Comparison of ENCODE assay signal across 25 cellular contexts in the genomic region with DNA sequence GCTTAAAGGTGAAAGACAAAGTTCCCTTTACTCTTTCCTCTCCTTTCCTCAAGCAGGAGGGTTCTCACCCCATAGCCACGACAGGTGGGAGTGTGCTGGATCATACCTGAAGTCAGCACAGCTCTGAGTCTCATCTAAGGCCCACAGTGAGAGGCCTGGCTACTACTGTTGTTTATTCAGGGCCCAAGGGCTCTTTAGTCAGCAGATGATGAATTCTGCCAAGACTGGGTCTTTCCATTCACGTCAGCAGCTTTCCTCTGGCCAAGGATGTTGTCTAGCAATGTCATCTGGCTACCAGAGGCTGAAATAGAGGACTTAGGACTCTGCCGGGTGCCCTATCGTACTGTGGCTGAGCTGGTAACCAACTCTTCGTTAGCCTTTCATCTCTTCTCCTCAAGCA.
DNase-seq lines count a peak whose midpoint lies in the region; FAIRE-seq and TF ChIP-seq lines count a peak whose summit lies in the region.
"Had no signal": no experiment of that assay in that cellular context is flagged by ENCODE, and none has a peak within 500 bp of the region (broad histone marks: within the 10 kb centered on the region; RNA-seq: fewer than 3 reads in every experiment).

No MANE protein-coding gene starts in this region.

- no peak overlapping the region for H3K4ac ChIP-seq in neuronal stem cell (ENCODE audit: low read length)

- no peaks in the 10 kb centered on the region for H3K9me3 ChIP-seq in fibroblast of lung (ENCODE audit: control insufficient read depth, insufficient read depth, low read depth, low read length)
- H3K9me3 ChIP-seq in neuronal stem cell (replicated peaks in 1 of 2; ENCODE audit: control insufficient read depth in 2 of 2, insufficient read depth in 1 of 2, low read depth in 1 of 2, low read length in 2 of 2): no peaks in the 10 kb centered on the region
- H3K9me3 ChIP-seq: gastroesophageal sphincter, prostate gland, SJCRH30 had no signal

- H3K36me3 ChIP-seq in fibroblast of lung (ENCODE audit: control insufficient read depth, insufficient read depth, low read length) (no peaks in the 10 kb centered on the region), neuronal stem cell (replicated peaks in 1 of 2; ENCODE audit: control insufficient read depth in 2 of 2, insufficient read depth in 2 of 2, low read length in 2 of 2) (no peaks in the 10 kb centered on the region)
- H3K36me3 ChIP-seq: gastroesophageal sphincter, prostate gland, SJCRH30 had no signal

- H3K27me3 ChIP-seq in fibroblast of lung (ENCODE audit: control insufficient read depth, insufficient read depth, low read length) (no peaks in the 10 kb centered on the region), neuronal stem cell (ENCODE audit: control insufficient read depth in 3 of 3, insufficient read depth in 3 of 3, low read depth in 1 of 3, low read length in 3 of 3) (no peaks in the 10 kb centered on the region)
- H3K27me3 ChIP-seq: gastroesophageal sphincter, SJCRH30 had no signal

- H2BK120ac ChIP-seq in neuronal stem cell (ENCODE audit: low read depth, low read length): no peak overlapping the region

- WGBS in neuronal stem cell (ENCODE audit: extremely low coverage in 2 of 2, insufficient read length in 2 of 2, insufficient replicate concordance in 1 of 2), 2 donors: no CpG with 5 or more reads among the region's 5 CpGs

- no peak overlapping the region for H2BK5ac ChIP-seq in neuronal stem cell (ENCODE audit: low read length)

- no peak for FAIRE-seq in D721Med (lab: Jason Lieb, UNC)
- FAIRE-seq: H54, keratinocyte had no signal

- no peak overlapping the region for H4K8ac ChIP-seq in neuronal stem cell (ENCODE audit: low read depth, low read length)

- H2BK15ac ChIP-seq in neuronal stem cell (ENCODE audit: low read length): no peak overlapping the region

- no peak overlapping the region for H3K14ac ChIP-seq in neuronal stem cell (ENCODE audit: low read length)

- H3K23ac ChIP-seq in neuronal stem cell (ENCODE audit: low read depth, low read length, poor library complexity): no peak overlapping the region

- H4K20me1 ChIP-seq in fibroblast of lung (ENCODE audit: control insufficient read depth, extremely low read depth, insufficient read depth, low read length): no peaks in the 10 kb centered on the region

- TF ChIP-seq CTCF in fibroblast of lung (conservative IDR thresholded peaks at IDR 0.05 in 1 of 2, IDR thresholded peaks at IDR 0.05 in 1 of 2; ENCODE audit: low read depth in 1 of 2, low read length in 2 of 2) (no peak), D721Med (IDR thresholded peaks at IDR 0.05; ENCODE audit: insufficient read depth, missing control alignments) (no peak)

- H3K9ac ChIP-seq in fibroblast of lung (ENCODE audit: insufficient read depth, low read length): no peak overlapping the region
- no peak overlapping the region for H3K9ac ChIP-seq in neuronal stem cell (ENCODE audit: low read depth, low read length, poor library complexity)

- no peaks in the 10 kb centered on the region for H3K79me2 ChIP-seq in fibroblast of lung (ENCODE audit: control insufficient read depth, insufficient read depth, low read length)

- H3K27ac ChIP-seq in fibroblast of lung (ENCODE audit: insufficient read depth, low read length) (no peak overlapping the region), neuronal stem cell (replicated peaks; ENCODE audit: low read length) (no peak overlapping the region)
- H3K27ac ChIP-seq: 22Rv1, gastroesophageal sphincter, prostate gland, SJCRH30 had no signal

- H2AFZ ChIP-seq in fibroblast of lung (ENCODE audit: low read length) (peak overlapping the region; percentile 2), neuronal stem cell (ENCODE audit: low read length) (no peak overlapping the region)

- no peak overlapping the region for H4K91ac ChIP-seq in neuronal stem cell (ENCODE audit: low read depth, low read length, poor library complexity)

- H3K4me3 ChIP-seq in fibroblast of lung (replicated peaks in 1 of 4; ENCODE audit: control extremely low read depth in 1 of 4, insufficient read depth in 1 of 4, low read depth in 3 of 4, low read length in 4 of 4) (no peak overlapping the region), neuronal stem cell (ENCODE audit: low read length in 2 of 2) (no peak overlapping the region)
- H3K4me3 ChIP-seq: gastroesophageal sphincter, prostate gland, SJCRH30 had no signal

- H3K4me2 ChIP-seq in fibroblast of lung (ENCODE audit: extremely low read depth, insufficient read depth, low read length) (no peak overlapping the region), neuronal stem cell (ENCODE audit: insufficient read depth, low read length, poor library complexity, severe bottlenecking) (no peak overlapping the region)

- no peak overlapping the region for H2BK12ac ChIP-seq in neuronal stem cell (ENCODE audit: low read length)

- H2AK5ac ChIP-seq in neuronal stem cell (ENCODE audit: low read depth, low read length): peak overlapping the region; percentile 24

- DNase-seq in DMS53 (lab: John Stamatoyannopoulos, UW): peak; percentile 51
- DNase-seq in DMS53 treated with DMSO at 0.1 percent for 48 hours (lab: John Stamatoyannopoulos, UW; ENCODE audit: unreplicated experiment): no peak
- DNase-seq in NCI-H2029 (lab: John Stamatoyannopoulos, UW): peak; percentile 68
- DNase-seq in fibroblast of lung (ENCODE audit: low read depth in 2 of 2): no peak
- no peak for DNase-seq in neuronal stem cell (ENCODE audit: low spot score)
- DNase-seq in HT-29 (ENCODE audit: low spot score): no peak
- no peak for DNase-seq in D721Med (ENCODE audit: insufficient read length, low spot score)
- DNase-seq in foreskin melanocyte: no peak
- DNase-seq: activated CD8-positive, alpha-beta T cell treated with anti-CD3 and anti-CD28 coated beads for 36 hours; activated effector memory CD4-positive, alpha-beta T cell treated with anti-CD3 and anti-CD28 coated beads, Interleukin-2, amount 50 U/mL, for 16 hours; activated T-cell treated with anti-CD3 and anti-CD28 coated beads for 4 hours; CD8-positive, alpha-beta T cell; GDM1; Kasumi-1; mammary epithelial cell; NCI-H1105 treated with DMSO at 0.1 percent for 48 hours; NCI-H2081 treated with DMSO at 0.1 percent for 48 hours; NCI-H446; SJCRH30; T-cell had no signal

- no peaks in the 10 kb centered on the region for H3K4me1 ChIP-seq in fibroblast of lung (ENCODE audit: control insufficient read depth, extremely low read depth, insufficient read depth, low read length)
- no peaks in the 10 kb centered on the region for H3K4me1 ChIP-seq in neuronal stem cell (ENCODE audit: control insufficient read depth in 2 of 2, insufficient read depth in 1 of 2, low read depth in 1 of 2, low read length in 2 of 2)
- H3K4me1 ChIP-seq: gastroesophageal sphincter, prostate gland, SJCRH30 had no signal

- H3K18ac ChIP-seq in neuronal stem cell (ENCODE audit: low read length): peak overlapping the region; percentile 33

- H3K79me1 ChIP-seq in neuronal stem cell (ENCODE audit: low read depth, low read length): no peaks in the 10 kb centered on the region

Comparison
In these comparisons a context has a peak if more than half of its experiments do, and no peak if none do; other contexts are left out.
1. DNase-seq: peak in DMS53 (single experiment) and NCI-H2029 (single experiment); none in DMS53 treated with DMSO at 0.1 percent for 48 hours (single experiment), fibroblast of lung (0 of 2), neuronal stem cell (single experiment), HT-29 (single experiment), D721Med (single experiment) and foreskin melanocyte (single experiment).